In the genomic region with DNA sequence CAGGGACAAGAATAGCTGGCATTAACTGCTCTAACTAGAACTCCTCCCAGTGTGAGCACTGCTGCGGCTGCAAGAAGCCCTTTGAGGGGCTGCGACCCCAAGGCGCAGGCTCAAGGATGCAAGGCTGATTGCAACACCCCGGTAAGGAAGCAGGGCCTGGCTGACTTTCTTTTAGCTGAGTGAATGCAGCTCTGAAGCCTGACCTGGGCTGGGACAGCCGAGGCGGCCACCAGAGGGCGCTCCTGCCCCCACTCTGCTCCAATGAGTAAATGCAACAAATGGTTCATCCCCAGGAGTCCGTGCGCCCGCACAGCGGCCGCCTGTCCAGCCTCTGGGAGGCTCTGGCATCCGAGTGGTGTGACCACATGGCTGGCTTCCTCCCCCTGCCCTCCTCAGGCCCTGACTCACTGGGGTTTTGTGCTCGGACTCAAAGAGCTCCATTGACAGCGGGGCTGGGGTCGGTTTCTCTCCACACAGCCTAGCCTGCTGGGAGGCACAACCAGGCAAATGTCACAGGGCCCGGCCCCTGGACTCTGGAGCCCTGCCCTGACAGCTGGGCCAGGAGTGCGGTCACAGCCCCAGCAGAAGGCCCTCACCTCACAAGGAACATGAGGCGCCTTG, we compare ENCODE assay signal across 1 cellular context.
A peak's percentile ranks its signal among the peaks of the same experiment; 100 is the strongest.
TF ChIP-seq lines count a peak whose summit lies in the region.

SMIM5 (plus strand) TSS at position 572 of the 621 bp plus-strand sequence. CDS start 6,768 bp downstream, outside the sequence.

TF ChIP-seq in HepG2, 621 proteins besides CTCF, POLR2A, EP300 and RAD21 (continued from another document and continues in another):
- TF ChIP-seq NFE2L2 (IDR thresholded peaks at IDR 0.05; ENCODE audit: low read length), result no peak
- TF ChIP-seq SALL2 (CRISPR knock-in tag; IDR thresholded peaks at IDR 0.05), result no peak
- TF ChIP-seq ZNF367 (CRISPR knock-in tag; IDR thresholded peaks at IDR 0.05; ENCODE audit: borderline replicate concordance), result no peak
- TF ChIP-seq, protein P1, sequence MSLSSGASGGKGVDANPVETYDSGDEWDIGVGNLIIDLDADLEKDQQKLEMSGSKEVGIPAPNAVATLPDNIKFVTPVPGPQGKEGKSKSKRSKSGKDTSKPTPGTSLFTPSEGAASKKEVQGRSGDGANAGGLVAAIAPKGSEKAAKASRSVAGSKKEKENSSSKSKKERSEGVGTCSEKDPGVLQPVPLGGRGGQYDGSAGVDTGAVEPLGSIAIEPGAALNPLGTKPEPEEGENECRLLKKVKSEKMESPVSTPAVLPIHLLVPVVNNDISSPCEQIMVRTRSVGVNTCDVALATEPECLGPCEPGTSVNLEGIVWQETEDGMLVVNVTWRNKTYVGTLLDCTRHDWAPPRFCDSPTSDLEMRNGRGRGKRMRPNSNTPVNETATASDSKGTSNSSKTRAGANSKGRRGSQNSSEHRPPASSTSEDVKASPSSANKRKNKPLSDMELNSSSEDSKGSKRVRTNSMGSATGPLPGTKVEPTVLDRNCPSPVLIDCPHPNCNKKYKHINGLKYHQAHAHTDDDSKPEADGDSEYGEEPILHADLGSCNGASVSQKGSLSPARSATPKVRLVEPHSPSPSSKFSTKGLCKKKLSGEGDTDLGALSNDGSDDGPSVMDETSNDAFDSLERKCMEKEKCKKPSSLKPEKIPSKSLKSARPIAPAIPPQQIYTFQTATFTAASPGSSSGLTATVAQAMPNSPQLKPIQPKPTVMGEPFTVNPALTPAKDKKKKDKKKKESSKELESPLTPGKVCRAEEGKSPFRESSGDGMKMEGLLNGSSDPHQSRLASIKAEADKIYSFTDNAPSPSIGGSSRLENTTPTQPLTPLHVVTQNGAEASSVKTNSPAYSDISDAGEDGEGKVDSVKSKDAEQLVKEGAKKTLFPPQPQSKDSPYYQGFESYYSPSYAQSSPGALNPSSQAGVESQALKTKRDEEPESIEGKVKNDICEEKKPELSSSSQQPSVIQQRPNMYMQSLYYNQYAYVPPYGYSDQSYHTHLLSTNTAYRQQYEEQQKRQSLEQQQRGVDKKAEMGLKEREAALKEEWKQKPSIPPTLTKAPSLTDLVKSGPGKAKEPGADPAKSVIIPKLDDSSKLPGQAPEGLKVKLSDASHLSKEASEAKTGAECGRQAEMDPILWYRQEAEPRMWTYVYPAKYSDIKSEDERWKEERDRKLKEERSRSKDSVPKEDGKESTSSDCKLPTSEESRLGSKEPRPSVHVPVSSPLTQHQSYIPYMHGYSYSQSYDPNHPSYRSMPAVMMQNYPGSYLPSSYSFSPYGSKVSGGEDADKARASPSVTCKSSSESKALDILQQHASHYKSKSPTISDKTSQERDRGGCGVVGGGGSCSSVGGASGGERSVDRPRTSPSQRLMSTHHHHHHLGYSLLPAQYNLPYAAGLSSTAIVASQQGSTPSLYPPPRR (CRISPR knock-in tag; IDR thresholded peaks at IDR 0.05; ENCODE audit: borderline replicate concordance), result no peak
- TF ChIP-seq ZNF17 (CRISPR knock-in tag; IDR thresholded peaks at IDR 0.05), result no peak
- TF ChIP-seq ZNF44 (CRISPR knock-in tag; IDR thresholded peaks at IDR 0.05), result no peak
- TF ChIP-seq ZFY (CRISPR knock-in tag; IDR thresholded peaks at IDR 0.05), result peak; percentile 6; the same call in 1 of the 2 replicates
- no peak for TF ChIP-seq NFIC (IDR thresholded peaks at IDR 0.05; ENCODE audit: low read length)
- TF ChIP-seq, protein P2, sequence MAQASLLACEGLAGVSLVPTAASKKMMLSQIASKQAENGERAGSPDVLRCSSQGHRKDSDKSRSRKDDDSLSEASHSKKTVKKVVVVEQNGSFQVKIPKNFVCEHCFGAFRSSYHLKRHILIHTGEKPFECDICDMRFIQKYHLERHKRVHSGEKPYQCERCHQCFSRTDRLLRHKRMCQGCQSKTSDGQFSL (CRISPR knock-in tag; IDR thresholded peaks at IDR 0.05), result no peak
- TF ChIP-seq KAT7 (CRISPR knock-in tag; IDR thresholded peaks at IDR 0.05; ENCODE audit: borderline replicate concordance), result no peak
- TF ChIP-seq SP140L (CRISPR knock-in tag; IDR thresholded peaks at IDR 0.05; ENCODE audit: borderline replicate concordance), result no peak
- TF ChIP-seq TARDBP (CRISPR knock-in tag; IDR thresholded peaks at IDR 0.05), result no peak
- no peak for TF ChIP-seq MYC (CRISPR knock-in tag; IDR thresholded peaks at IDR 0.05; ENCODE audit: borderline replicate concordance)
- TF ChIP-seq DPF2 (CRISPR knock-in tag; IDR thresholded peaks at IDR 0.05; ENCODE audit: borderline replicate concordance, low read depth), result no peak
- TF ChIP-seq, protein P3, sequence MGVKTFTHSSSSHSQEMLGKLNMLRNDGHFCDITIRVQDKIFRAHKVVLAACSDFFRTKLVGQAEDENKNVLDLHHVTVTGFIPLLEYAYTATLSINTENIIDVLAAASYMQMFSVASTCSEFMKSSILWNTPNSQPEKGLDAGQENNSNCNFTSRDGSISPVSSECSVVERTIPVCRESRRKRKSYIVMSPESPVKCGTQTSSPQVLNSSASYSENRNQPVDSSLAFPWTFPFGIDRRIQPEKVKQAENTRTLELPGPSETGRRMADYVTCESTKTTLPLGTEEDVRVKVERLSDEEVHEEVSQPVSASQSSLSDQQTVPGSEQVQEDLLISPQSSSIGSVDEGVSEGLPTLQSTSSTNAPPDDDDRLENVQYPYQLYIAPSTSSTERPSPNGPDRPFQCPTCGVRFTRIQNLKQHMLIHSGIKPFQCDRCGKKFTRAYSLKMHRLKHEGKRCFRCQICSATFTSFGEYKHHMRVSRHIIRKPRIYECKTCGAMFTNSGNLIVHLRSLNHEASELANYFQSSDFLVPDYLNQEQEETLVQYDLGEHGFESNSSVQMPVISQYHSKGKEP (CRISPR knock-in tag; IDR thresholded peaks at IDR 0.05), result no peak
- TF ChIP-seq, protein P4, sequence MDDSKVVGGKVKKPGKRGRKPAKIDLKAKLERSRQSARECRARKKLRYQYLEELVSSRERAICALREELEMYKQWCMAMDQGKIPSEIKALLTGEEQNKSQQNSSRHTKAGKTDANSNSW (CRISPR knock-in tag; IDR thresholded peaks at IDR 0.05; ENCODE audit: borderline replicate concordance), result no peak
- no peak for TF ChIP-seq ZNF510 (CRISPR knock-in tag; IDR thresholded peaks at IDR 0.05; ENCODE audit: low read depth)
- TF ChIP-seq RBM39 (IDR thresholded peaks at IDR 0.05; ENCODE audit: low read depth, low read length, poor library complexity, severe bottlenecking), result no peak
- TF ChIP-seq PAX8 (CRISPR knock-in tag; IDR thresholded peaks at IDR 0.05; ENCODE audit: borderline replicate concordance), result 0 out of 2 replicates have a peak, but pooled peaks have one; percentile 39
- peak; percentile 78; the same call in 1 of the 2 replicates for TF ChIP-seq ZNF772 (CRISPR knock-in tag; IDR thresholded peaks at IDR 0.05)
- TF ChIP-seq ATF7-NPFF (CRISPR knock-in tag; IDR thresholded peaks at IDR 0.05; ENCODE audit: low read depth), result no peak
- no peak for TF ChIP-seq SRY (CRISPR knock-in tag; IDR thresholded peaks at IDR 0.05)
- TF ChIP-seq KLF13 (CRISPR knock-in tag; IDR thresholded peaks at IDR 0.05), result no peak
- TF ChIP-seq HNF4G (IDR thresholded peaks at IDR 0.05; ENCODE audit: borderline replicate concordance, low read depth, low read length), result no peak
- TF ChIP-seq HNF4G (CRISPR knock-in tag; IDR thresholded peaks at IDR 0.05; ENCODE audit: borderline replicate concordance, low read depth), result no peak
- TF ChIP-seq, protein P5, sequence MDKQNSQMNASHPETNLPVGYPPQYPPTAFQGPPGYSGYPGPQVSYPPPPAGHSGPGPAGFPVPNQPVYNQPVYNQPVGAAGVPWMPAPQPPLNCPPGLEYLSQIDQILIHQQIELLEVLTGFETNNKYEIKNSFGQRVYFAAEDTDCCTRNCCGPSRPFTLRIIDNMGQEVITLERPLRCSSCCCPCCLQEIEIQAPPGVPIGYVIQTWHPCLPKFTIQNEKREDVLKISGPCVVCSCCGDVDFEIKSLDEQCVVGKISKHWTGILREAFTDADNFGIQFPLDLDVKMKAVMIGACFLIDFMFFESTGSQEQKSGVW (CRISPR knock-in tag; IDR thresholded peaks at IDR 0.05; ENCODE audit: borderline replicate concordance), result no peak
- TF ChIP-seq ARNT2 (CRISPR knock-in tag; IDR thresholded peaks at IDR 0.05; ENCODE audit: low read depth), result no peak
- TF ChIP-seq MAX (IDR thresholded peaks at IDR 0.05), result peak; percentile 61; the same call in 1 of the 2 replicates
- no peak for TF ChIP-seq LBX2 (CRISPR knock-in tag; IDR thresholded peaks at IDR 0.05; ENCODE audit: borderline replicate concordance)
- TF ChIP-seq ZNF101 (CRISPR knock-in tag; IDR thresholded peaks at IDR 0.05; ENCODE audit: borderline replicate concordance, low read depth), result no peak
- TF ChIP-seq SP1 (IDR thresholded peaks at IDR 0.05), result no peak
- TF ChIP-seq SP1 (CRISPR knock-in tag; IDR thresholded peaks at IDR 0.05), result no peak
- TF ChIP-seq, protein P6, sequence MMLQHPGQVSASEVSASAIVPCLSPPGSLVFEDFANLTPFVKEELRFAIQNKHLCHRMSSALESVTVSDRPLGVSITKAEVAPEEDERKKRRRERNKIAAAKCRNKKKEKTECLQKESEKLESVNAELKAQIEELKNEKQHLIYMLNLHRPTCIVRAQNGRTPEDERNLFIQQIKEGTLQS (CRISPR knock-in tag; IDR thresholded peaks at IDR 0.05), result no peak
- no peak for TF ChIP-seq ZNF790 (CRISPR knock-in tag; IDR thresholded peaks at IDR 0.05; ENCODE audit: borderline replicate concordance)
- TF ChIP-seq RFXAP (CRISPR knock-in tag; IDR thresholded peaks at IDR 0.05; ENCODE audit: borderline replicate concordance), result 0 out of 2 replicates have a peak, but pooled peaks have one; percentile 6
- no peak for TF ChIP-seq NONO (IDR thresholded peaks at IDR 0.05)
- no peak for TF ChIP-seq NONO (CRISPR knock-in tag; conservative IDR thresholded peaks at IDR 0.05)
- no peak for TF ChIP-seq EEA1 (CRISPR knock-in tag; IDR thresholded peaks at IDR 0.05; ENCODE audit: borderline replicate concordance)
- no peak for TF ChIP-seq ZBTB46 (CRISPR knock-in tag; IDR thresholded peaks at IDR 0.05; ENCODE audit: borderline replicate concordance)
- TF ChIP-seq, protein P7, sequence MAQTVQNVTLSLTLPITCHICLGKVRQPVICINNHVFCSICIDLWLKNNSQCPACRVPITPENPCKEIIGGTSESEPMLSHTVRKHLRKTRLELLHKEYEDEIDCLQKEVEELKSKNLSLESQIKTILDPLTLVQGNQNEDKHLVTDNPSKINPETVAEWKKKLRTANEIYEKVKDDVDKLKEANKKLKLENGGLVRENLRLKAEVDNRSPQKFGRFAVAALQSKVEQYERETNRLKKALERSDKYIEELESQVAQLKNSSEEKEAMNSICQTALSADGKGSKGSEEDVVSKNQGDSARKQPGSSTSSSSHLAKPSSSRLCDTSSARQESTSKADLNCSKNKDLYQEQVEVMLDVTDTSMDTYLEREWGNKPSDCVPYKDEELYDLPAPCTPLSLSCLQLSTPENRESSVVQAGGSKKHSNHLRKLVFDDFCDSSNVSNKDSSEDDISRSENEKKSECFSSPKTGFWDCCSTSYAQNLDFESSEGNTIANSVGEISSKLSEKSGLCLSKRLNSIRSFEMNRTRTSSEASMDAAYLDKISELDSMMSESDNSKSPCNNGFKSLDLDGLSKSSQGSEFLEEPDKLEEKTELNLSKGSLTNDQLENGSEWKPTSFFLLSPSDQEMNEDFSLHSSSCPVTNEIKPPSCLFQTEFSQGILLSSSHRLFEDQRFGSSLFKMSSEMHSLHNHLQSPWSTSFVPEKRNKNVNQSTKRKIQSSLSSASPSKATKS (CRISPR knock-in tag; IDR thresholded peaks at IDR 0.05), result no peak
- TF ChIP-seq, protein P8, sequence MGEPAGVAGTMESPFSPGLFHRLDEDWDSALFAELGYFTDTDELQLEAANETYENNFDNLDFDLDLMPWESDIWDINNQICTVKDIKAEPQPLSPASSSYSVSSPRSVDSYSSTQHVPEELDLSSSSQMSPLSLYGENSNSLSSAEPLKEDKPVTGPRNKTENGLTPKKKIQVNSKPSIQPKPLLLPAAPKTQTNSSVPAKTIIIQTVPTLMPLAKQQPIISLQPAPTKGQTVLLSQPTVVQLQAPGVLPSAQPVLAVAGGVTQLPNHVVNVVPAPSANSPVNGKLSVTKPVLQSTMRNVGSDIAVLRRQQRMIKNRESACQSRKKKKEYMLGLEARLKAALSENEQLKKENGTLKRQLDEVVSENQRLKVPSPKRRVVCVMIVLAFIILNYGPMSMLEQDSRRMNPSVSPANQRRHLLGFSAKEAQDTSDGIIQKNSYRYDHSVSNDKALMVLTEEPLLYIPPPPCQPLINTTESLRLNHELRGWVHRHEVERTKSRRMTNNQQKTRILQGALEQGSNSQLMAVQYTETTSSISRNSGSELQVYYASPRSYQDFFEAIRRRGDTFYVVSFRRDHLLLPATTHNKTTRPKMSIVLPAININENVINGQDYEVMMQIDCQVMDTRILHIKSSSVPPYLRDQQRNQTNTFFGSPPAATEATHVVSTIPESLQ (CRISPR knock-in tag; conservative IDR thresholded peaks at IDR 0.05), result no peak
- TF ChIP-seq ZNF468 (CRISPR knock-in tag; IDR thresholded peaks at IDR 0.05), result no peak
- no peak for TF ChIP-seq PAF1 (CRISPR knock-in tag; IDR thresholded peaks at IDR 0.05)
- TF ChIP-seq NCOA1 (CRISPR knock-in tag; IDR thresholded peaks at IDR 0.05), result no peak
